In genomic region chr17:48045270-48046001, GRCh38 we compare ENCODE assay signal across 11 cellular contexts. TPM values are rescaled to one million over a fixed set of nuclear protein-coding genes. Genes with fewer than 3 reads are reported as not detected.
A peak's percentile ranks its signal among the peaks of the same experiment; 100 is the strongest.
DNase-seq lines count a peak whose midpoint lies in the region; ATAC-seq and TF ChIP-seq lines count a peak whose summit lies in the region.
"Had no signal": no experiment of that assay in that cellular context is flagged by ENCODE, and none has a peak within 500 bp of the region (broad histone marks: within the 10 kb centered on the region; RNA-seq: fewer than 3 reads in every experiment).

No MANE protein-coding gene starts in this region.

- in situ Hi-C loops in mammary epithelial cell (cut with MboI; ENCODE audit: low sequenced_read_pairs in 2 of 2): no loop called here

- H3K4me3 ChIP-seq in DOHH2 (ENCODE audit: low read length): peak overlapping the region; percentile 84; the same call in 1 of the 2 replicates
- H3K4me3 ChIP-seq in KMS-11 (IDR thresholded peaks at IDR 0.05; ENCODE audit: insufficient read depth, low read depth, low read length): no peak overlapping the region
- H3K4me3 ChIP-seq in mammary epithelial cell (replicated peaks in 1 of 3; ENCODE audit: insufficient read depth in 1 of 3, low read depth in 2 of 3, low read length in 3 of 3): no peak overlapping the region
- H3K4me3 ChIP-seq in osteoblast (ENCODE audit: insufficient read depth, low read length): peak overlapping the region; percentile 6
- no peak overlapping the region for H3K4me3 ChIP-seq in MG63

- H3K79me2 ChIP-seq in DOHH2 (ENCODE audit: control insufficient read depth, low read length) (peaks cover 45% of the 10 kb centered on the region), KMS-11 (ENCODE audit: insufficient read depth, low read depth) (peaks cover 35% of the 10 kb centered on the region), mammary epithelial cell (ENCODE audit: insufficient read depth, low read length) (peaks cover 33% of the 10 kb centered on the region), osteoblast (ENCODE audit: insufficient read depth, low read length) (peaks cover 30% of the 10 kb centered on the region)

- H3K9me3 ChIP-seq in DOHH2 (ENCODE audit: control insufficient read depth, insufficient read depth, low read length): no peaks in the 10 kb centered on the region
- H3K9me3 ChIP-seq in mammary epithelial cell (replicated peaks; ENCODE audit: insufficient read depth, low read length): no peaks in the 10 kb centered on the region
- no peaks in the 10 kb centered on the region for H3K9me3 ChIP-seq in osteoblast (ENCODE audit: low read depth, low read length)
- H3K9me3 ChIP-seq in MG63: no peaks in the 10 kb centered on the region

- CTCF ChIA-PET in mammary epithelial cell (lab: Charles Lee; ENCODE audit: low non-redundant PET): no interaction called here

- H3K27ac ChIP-seq in DOHH2 (ENCODE audit: low read depth, low read length): no peak overlapping the region
- no peak overlapping the region for H3K27ac ChIP-seq in KMS-11
- peak overlapping the region; percentile 43 for H3K27ac ChIP-seq in mammary epithelial cell (ENCODE audit: insufficient read depth, low read depth, low read length)
- H3K27ac ChIP-seq in osteoblast (ENCODE audit: low read depth, low read length): peak overlapping the region; percentile 82
- H3K27ac ChIP-seq: brain microvascular endothelial cell had no signal

- H2AFZ ChIP-seq in KMS-11 (ENCODE audit: low read depth): no peak overlapping the region
- H2AFZ ChIP-seq in mammary epithelial cell (ENCODE audit: low read depth, low read length): no peak overlapping the region
- H2AFZ ChIP-seq in osteoblast (ENCODE audit: low read length): peak overlapping the region; percentile 77

- H3K4me2 ChIP-seq in DOHH2 (ENCODE audit: low read length) (peak overlapping the region; percentile 77), KMS-11 (peak overlapping the region; percentile 73; the same call in 1 of the 2 replicates), mammary epithelial cell (ENCODE audit: insufficient read depth, low read depth, low read length) (peak overlapping the region; percentile 79), osteoblast (ENCODE audit: insufficient read depth, low read length) (peak overlapping the region; percentile 45)

- WGBS in mammary epithelial cell (ENCODE audit: low coverage, missing lambda C conversion rate): 68% methylated on average over 6 of the region's 8 CpGs

- H3K9me2 ChIP-seq in DOHH2 (replicated peaks; ENCODE audit: control insufficient read depth, low read length): no peaks in the 10 kb centered on the region

- H4K20me1 ChIP-seq in DOHH2 (ENCODE audit: control insufficient read depth, insufficient read depth, low read depth, low read length) (peaks cover 6% of the 10 kb centered on the region; the same call in 1 of the 2 replicates), KMS-11 (ENCODE audit: insufficient read depth) (no peaks in the 10 kb centered on the region), mammary epithelial cell (ENCODE audit: insufficient read depth, low read length) (no peaks in the 10 kb centered on the region), osteoblast (ENCODE audit: insufficient read depth, low read length) (peaks cover under 1% of the 10 kb centered on the region)

- H3K36me3 ChIP-seq in DOHH2 (ENCODE audit: control insufficient read depth, low read length) (peaks cover 16% of the 10 kb centered on the region), KMS-11 (ENCODE audit: insufficient read depth) (no peaks in the 10 kb centered on the region; the same call in 1 of the 2 replicates), mammary epithelial cell (ENCODE audit: insufficient read depth, low read length) (no peaks in the 10 kb centered on the region), osteoblast (ENCODE audit: insufficient read depth, low read length) (no peaks in the 10 kb centered on the region), MG63 (peaks cover 12% of the 10 kb centered on the region)
- H3K36me3 ChIP-seq: brain microvascular endothelial cell had no signal

- H3K4me1 ChIP-seq in DOHH2 (ENCODE audit: control insufficient read depth, low read length) (peaks cover 32% of the 10 kb centered on the region), KMS-11 (ENCODE audit: low read depth, poor library complexity, severe bottlenecking) (peaks cover 21% of the 10 kb centered on the region), mammary epithelial cell (ENCODE audit: insufficient read depth, low read length) (peaks cover 37% of the 10 kb centered on the region), osteoblast (ENCODE audit: insufficient read depth, low read length) (peaks cover 46% of the 10 kb centered on the region)

- BruUV-seq in mammary epithelial cell (replicated peaks; lab: Mats Ljungman, UMichigan): no TSS peak

- H3K9ac ChIP-seq in KMS-11: no peak overlapping the region
- peak overlapping the region; percentile 35 for H3K9ac ChIP-seq in mammary epithelial cell (ENCODE audit: insufficient read depth, low read length)

- H3F3A ChIP-seq in DOHH2 (ENCODE audit: control insufficient read depth, insufficient read depth): peaks cover 2% of the 10 kb centered on the region; the same call in 1 of the 2 replicates

- peak; percentile 87 for DNase-seq in mammary epithelial cell
- DNase-seq in osteoblast (ENCODE audit: insufficient read length, low spot score, missing footprints): peak; percentile 86
- no peak for DNase-seq in MG63
- no peak for DNase-seq in SIG-M5 (lab: John Stamatoyannopoulos, UW)
- DNase-seq: activated CD4-positive, CD25-positive, alpha-beta regulatory T cell treated with anti-CD3 and anti-CD28 coated beads, Interleukin-2, amount 50 U/mL, for 72 hours; brain microvascular endothelial cell; Karpas-422; stimulated activated CD8-positive, alpha-beta memory T cell treated with anti-CD3 and anti-CD28 coated beads, Interleukin-4, amount 100 ng/mL, for 48 hours had no signal

- intact Hi-C loops in mammary epithelial cell (cut with micrococcal nuclease): no loop called here

- H3K27me3 ChIP-seq in DOHH2 (ENCODE audit: control insufficient read depth, low read length): no peaks in the 10 kb centered on the region
- no peaks in the 10 kb centered on the region for H3K27me3 ChIP-seq in KMS-11 (ENCODE audit: insufficient read depth, low read depth)
- no peaks in the 10 kb centered on the region for H3K27me3 ChIP-seq in mammary epithelial cell (ENCODE audit: insufficient read depth, low read length)
- H3K27me3 ChIP-seq in osteoblast (ENCODE audit: insufficient read depth, low read length): no peaks in the 10 kb centered on the region
- H3K27me3 ChIP-seq in MG63: no peaks in the 10 kb centered on the region
- H3K27me3 ChIP-seq: brain microvascular endothelial cell had no signal

- TF ChIP-seq CTCF in DOHH2 (IDR thresholded peaks at IDR 0.05; ENCODE audit: low read depth, low read length, poor library complexity, severe bottlenecking): no peak
- no peak for TF ChIP-seq CTCF in KMS-11 (conservative IDR thresholded peaks at IDR 0.05; ENCODE audit: low read depth, low read length)
- TF ChIP-seq CTCF in mammary epithelial cell (conservative IDR thresholded peaks at IDR 0.05 in 1 of 2, IDR thresholded peaks at IDR 0.05 in 1 of 2; ENCODE audit: extremely low read depth in 1 of 2, insufficient read depth in 1 of 2, low read depth in 1 of 2, low read length in 2 of 2): no peak
- no peak for TF ChIP-seq CTCF in osteoblast (IDR thresholded peaks at IDR 0.05; ENCODE audit: extremely low read depth, low read depth, low read length)

- ATAC-seq in GM18519 (IDR thresholded peaks at IDR 0.05; ENCODE audit: low FRiP score, unreplicated experiment): no peak

- dilution Hi-C loops in mammary epithelial cell (cut with HindIII; ENCODE audit: low sequenced_read_pairs): no loop called here

RNA-seq across cellular contexts. Expression of gene NFE2L1, which starts 2.7 kb away (rescaled TPM):
- total RNA-seq in mammary epithelial cell (100 to 1,000 TPM; 283 to 291 TPM), osteoblast (144 and 165 TPM in 2 replicates)
- 138 TPM for polyA plus RNA-seq in mammary epithelial cell
- 315 TPM for polyA minus RNA-seq in mammary epithelial cell
- 33.6 and 47.7 TPM in 2 replicates for total RNA-seq in MG63 (2014; rRNA removed; shearing (Covaris generic); ENCODE audit: low replicate concordance)

RNA-seq across cellular contexts. Expression of gene COPZ2, which starts 7.8 kb away (rescaled TPM):
- total RNA-seq in mammary epithelial cell (10 to 100 TPM; 11.2 to 46.2 TPM), osteoblast (117 and 121 TPM in 2 replicates)
- polyA plus RNA-seq in mammary epithelial cell: 15.6 TPM
- 14.1 TPM for polyA minus RNA-seq in mammary epithelial cell
- 91.7 and 130 TPM in 2 replicates for total RNA-seq in MG63 (2014; rRNA removed; shearing (Covaris generic); ENCODE audit: low replicate concordance)

RNA-seq across cellular contexts. Expression of gene CBX1, which starts 55.8 kb away (rescaled TPM):
- total RNA-seq in mammary epithelial cell (10 to 100 TPM; 35.0 to 69.2 TPM), osteoblast (29.5 and 30.0 TPM in 2 replicates)
- 31.1 TPM for polyA plus RNA-seq in mammary epithelial cell
- polyA minus RNA-seq in mammary epithelial cell: 27.7 TPM
- total RNA-seq in MG63 (2014; rRNA removed; shearing (Covaris generic); ENCODE audit: low replicate concordance): 50.7 and 59.1 TPM in 2 replicates

Comparison
In these comparisons a context has a peak if more than half of its experiments do, and no peak if none do; other contexts are left out.
1. H3K27ac ChIP-seq: peak in mammary epithelial cell (single experiment) and osteoblast (single experiment); none in DOHH2 (single experiment) and KMS-11 (single experiment).
2. H3K4me3 ChIP-seq: peak in DOHH2 (single experiment) and osteoblast (single experiment); none in KMS-11 (single experiment), mammary epithelial cell (0 of 3) and MG63 (single experiment).
3. DNase-seq: peak in mammary epithelial cell (single experiment) and osteoblast (single experiment); none in MG63 (single experiment) and SIG-M5 (single experiment).
4. Peak in every context shown above with its lines, with median percentiles within 50 percentile points of each other: H3K4me2 ChIP-seq.